In the genomic region with DNA sequence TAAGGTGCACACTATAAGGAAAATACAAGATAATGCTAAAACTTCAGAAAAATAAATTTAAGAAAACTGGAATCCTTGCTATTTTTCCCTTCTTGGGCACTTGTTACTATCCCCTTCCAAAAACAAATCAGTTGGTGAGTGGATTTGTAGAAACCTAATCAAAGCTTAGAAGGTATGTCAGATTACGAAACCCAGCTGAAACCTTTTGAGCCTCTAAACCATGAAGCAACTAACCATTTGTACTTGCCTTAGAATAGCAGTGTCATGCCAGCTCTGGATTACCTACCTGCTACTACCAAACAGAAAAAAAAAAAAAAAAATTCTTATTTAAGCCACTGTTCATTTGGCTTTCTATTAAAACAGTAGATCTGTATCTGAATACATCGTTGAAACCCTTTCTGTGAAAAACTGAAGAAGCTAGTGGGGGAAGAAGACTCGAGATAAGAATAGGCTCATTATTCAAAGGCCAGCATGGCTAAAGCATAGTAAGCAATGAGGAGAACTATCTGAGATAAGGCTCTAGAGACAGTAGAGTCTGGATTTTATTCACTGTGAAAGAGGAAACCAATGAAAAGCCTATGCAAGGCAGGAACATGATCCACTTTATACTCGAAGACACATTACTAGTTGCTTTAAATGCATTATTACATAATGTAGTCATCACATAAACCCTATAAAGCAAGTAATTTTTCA, we compare ENCODE assay signal across 19 cellular contexts. TPM values are rescaled to one million over a fixed set of nuclear protein-coding genes. Genes with fewer than 3 reads are reported as not detected.
DNase-seq lines count a peak whose midpoint lies in the region; ATAC-seq and TF ChIP-seq lines count a peak whose summit lies in the region.
"Had no signal": no experiment of that assay in that cellular context is flagged by ENCODE, and none has a peak within 500 bp of the region (broad histone marks: within the 10 kb centered on the region; RNA-seq: fewer than 3 reads in every experiment).

No MANE protein-coding gene starts in this region.

- H4K8ac ChIP-seq in mesendoderm (ENCODE audit: low read depth, low read length): no peak overlapping the region

- H3K4me1 ChIP-seq in mesendoderm (ENCODE audit: control insufficient read depth, low read depth, low read length) (no peaks in the 10 kb centered on the region), PC-3 (ENCODE audit: insufficient read depth, low read length) (no peaks in the 10 kb centered on the region), ovary (ENCODE audit: insufficient read depth) (peaks cover 3% of the 10 kb centered on the region)

- no peak overlapping the region for H2BK120ac ChIP-seq in mesendoderm (ENCODE audit: low read depth, low read length)

- H3K9ac ChIP-seq in mesendoderm (ENCODE audit: low read length) (no peak overlapping the region), PC-3 (ENCODE audit: low read length) (no peak overlapping the region)

- H3K27ac ChIP-seq in mesendoderm (ENCODE audit: low read depth, low read length) (no peak overlapping the region), PC-3 (ENCODE audit: low read length) (no peak overlapping the region), ovary (no peak overlapping the region)
- H3K27ac ChIP-seq: C4-2B, left lung, SK-N-MC, thoracic aorta had no signal

- H3F3A ChIP-seq in PC-3 (ENCODE audit: low read length, unreplicated experiment): no peaks in the 10 kb centered on the region

- TF ChIP-seq EP300 in ovary (IDR thresholded peaks at IDR 0.05): no peak

- H3K4me2 ChIP-seq in mesendoderm (ENCODE audit: low read length): no peak overlapping the region
- no peak overlapping the region for H3K4me2 ChIP-seq in PC-3 (ENCODE audit: low read length)

- no TSS peak for BruUV-seq in PC-3 (replicated peaks; lab: Mats Ljungman, UMichigan)

- H3K4ac ChIP-seq in mesendoderm (ENCODE audit: low read depth, low read length): no peak overlapping the region

- ATAC-seq in GM21576 (IDR thresholded peaks at IDR 0.05; ENCODE audit: unreplicated experiment) (no peak), PC-3 (no peak)
- ATAC-seq: left lung; stimulated activated naive B cell treated with anti-CD40 and anti-IgM and Interleukin-4, amounts not matched to agents 10 μg/mL and 1 μg/mL and 100 μg/mL, for 72 hours had no signal

- DNase-seq in GF-D8 (lab: John Stamatoyannopoulos, UW) (peak; percentile 10), NOMO-1 treated with DMSO at 0.1 percent for 48 hours (lab: John Stamatoyannopoulos, UW; ENCODE audit: unreplicated experiment) (peak; percentile 50), epithelial cell of esophagus (ENCODE audit: low read depth) (peak; percentile 47), mesendoderm (peak; percentile 59), PC-3 (no peak), ovary (no peak)
- no peak for DNase-seq in stimulated activated CD4-positive, alpha-beta T cell treated with anti-CD3 and anti-CD28 coated beads, Interleukin-15, amount 100 ng/mL, for 24 hours
- DNase-seq: activated CD4-positive, alpha-beta memory T cell treated with anti-CD3 and anti-CD28 coated beads, Interleukin-2, amount 10 ng/mL, durations not matched to agents 7 days and 5 days; activated gamma-delta T cell; cortex of kidney; left lung; NCI-H1436; NCI-H510A treated with DMSO at 0.1 percent for 48 hours; RPMI8226; stimulated activated naive B cell treated with anti-CD40 and anti-IgM and Interleukin-4, amounts not matched to agents 10 μg/mL and 1 μg/mL and 100 μg/mL, for 72 hours had no signal

- CTCF ChIA-PET in PC-3 (lab: Charles Lee): no interaction called here

- no peaks in the 10 kb centered on the region for H3K36me3 ChIP-seq in mesendoderm (ENCODE audit: control insufficient read depth, insufficient read depth, low read length)
- no peaks in the 10 kb centered on the region for H3K36me3 ChIP-seq in PC-3 (ENCODE audit: low read depth, low read length)
- H3K36me3 ChIP-seq in ovary: no peaks in the 10 kb centered on the region
- H3K36me3 ChIP-seq: left lung, thoracic aorta had no signal

- no peak overlapping the region for H2BK5ac ChIP-seq in mesendoderm (ENCODE audit: low read length)

- intact Hi-C loops in PC-3 (cut with micrococcal nuclease) (no loop called here), ovary (cut with DNase I) (no loop called here)

- no peak overlapping the region for H3K56ac ChIP-seq in mesendoderm (ENCODE audit: low read length)

- no peak overlapping the region for H2AK5ac ChIP-seq in mesendoderm (ENCODE audit: low read length)

- no peaks in the 10 kb centered on the region for H4K20me1 ChIP-seq in PC-3 (ENCODE audit: low read length)

- TF ChIP-seq POLR2A in ovary (IDR thresholded peaks at IDR 0.05): no peak

- H3K9me3 ChIP-seq in PC-3 (ENCODE audit: low read length): no peaks in the 10 kb centered on the region
- H3K9me3 ChIP-seq in ovary: no peaks in the 10 kb centered on the region
- H3K9me3 ChIP-seq: left lung, thoracic aorta had no signal

- no peak overlapping the region for H4K5ac ChIP-seq in mesendoderm (ENCODE audit: low read length)

- no peak overlapping the region for H3K4me3 ChIP-seq in epithelial cell of esophagus (ENCODE audit: low read length)
- H3K4me3 ChIP-seq in mesendoderm (ENCODE audit: low read length): no peak overlapping the region
- no peak overlapping the region for H3K4me3 ChIP-seq in PC-3 (ENCODE audit: low read length)
- no peak overlapping the region for H3K4me3 ChIP-seq in ovary
- H3K4me3 ChIP-seq: left lung, SK-N-MC, thoracic aorta had no signal

- H3K27me3 ChIP-seq in mesendoderm (ENCODE audit: insufficient read depth, low read length, poor library complexity): no peaks in the 10 kb centered on the region
- no peaks in the 10 kb centered on the region for H3K27me3 ChIP-seq in PC-3 (ENCODE audit: low read length)
- H3K27me3 ChIP-seq in ovary: no peaks in the 10 kb centered on the region
- H3K27me3 ChIP-seq: left lung had no signal

- H2AFZ ChIP-seq in PC-3 (ENCODE audit: low read length): no peak overlapping the region

- no peak for TF ChIP-seq CTCF in epithelial cell of esophagus (IDR thresholded peaks at IDR 0.05; ENCODE audit: insufficient read depth, low read depth, low read length, missing control alignments)
- TF ChIP-seq CTCF in PC-3 (conservative IDR thresholded peaks at IDR 0.05; ENCODE audit: low read depth, low read length): no peak
- no peak for TF ChIP-seq CTCF in ovary (IDR thresholded peaks at IDR 0.05)

- no peak overlapping the region for H2BK15ac ChIP-seq in mesendoderm (replicated peaks; ENCODE audit: low read depth)

- H3K23ac ChIP-seq in mesendoderm (ENCODE audit: low read length): no peak overlapping the region

- H3K79me1 ChIP-seq in mesendoderm (ENCODE audit: low read length): peaks cover 3% of the 10 kb centered on the region

- H3K79me2 ChIP-seq in mesendoderm (ENCODE audit: control insufficient read depth, insufficient read depth, low read length) (no peaks in the 10 kb centered on the region), PC-3 (ENCODE audit: low read length) (peaks cover 2% of the 10 kb centered on the region; the same call in 1 of the 2 replicates)

- POLR2A ChIA-PET in PC-3 (lab: Charles Lee; ENCODE audit: unreplicated experiment): no interaction called here

- WGBS in mesendoderm (ENCODE audit: extremely low coverage, insufficient coverage, low lambda C conversion rate): no CpG with 5 or more reads among the region's 4 CpGs
- WGBS in ovary, 3 donors: 53 to 67% (median 66%) methylated on average over 4 of the region's 4 CpGs

- no peaks in the 10 kb centered on the region for H3K9me2 ChIP-seq in PC-3 (replicated peaks; ENCODE audit: low read length)

- H3K18ac ChIP-seq in mesendoderm (ENCODE audit: low read length): no peak overlapping the region

RNA-seq across cellular contexts. Expression of gene OSBPL8, which starts 30.2 kb away (rescaled TPM):
- polyA plus RNA-seq in mesendoderm (2013, experiment 1 of 2): 38.7 TPM
- polyA plus RNA-seq in mesendoderm (2013, experiment 2 of 2): 37.7 TPM
- total RNA-seq in PC-3 (2014; rRNA removed) (28.5 and 42.6 TPM in 2 replicates), ovary (10 to 100 TPM; 54.1 to 63.0 (median 56.9) TPM)
- polyA plus RNA-seq in ovary: 10 to 100 TPM; 12.5 to 20.0 TPM

Comparison
In these comparisons a context has a peak if more than half of its experiments do, and no peak if none do; other contexts are left out.
1. DNase-seq: peak in GF-D8 (single experiment), NOMO-1 treated with DMSO at 0.1 percent for 48 hours (single experiment), epithelial cell of esophagus (single experiment) and mesendoderm (single experiment); none in stimulated activated CD4-positive, alpha-beta T cell treated with anti-CD3 and anti-CD28 coated beads, Interleukin-15, amount 100 ng/mL, for 24 hours (single experiment), PC-3 (single experiment) and ovary (0 of 5).